Comparison of ENCODE assay signal across 20 cellular contexts in genomic region chr12:113639474-113639873, GRCh38.
A peak's percentile ranks its signal among the peaks of the same experiment; 100 is the strongest.
DNase-seq lines count a peak whose midpoint lies in the region; ATAC-seq, FAIRE-seq and TF ChIP-seq lines count a peak whose summit lies in the region.
"Had no signal": no experiment of that assay in that cellular context is flagged by ENCODE, and none has a peak within 500 bp of the region (broad histone marks: within the 10 kb centered on the region; RNA-seq: fewer than 3 reads in every experiment).

No MANE protein-coding gene starts in this region.

- peaks cover 66% of the 10 kb centered on the region for H3K27me3 Mint-ChIP-seq in endodermal cell (ENCODE audit: insufficient read depth)
- peaks cover 89% of the 10 kb centered on the region for H3K27me3 Mint-ChIP-seq in nephron progenitor cell (ENCODE audit: low read depth, poor library complexity)

- no peak for ATAC-seq in HepG2
- no peak for ATAC-seq in right lobe of liver
- ATAC-seq in HG03139 (IDR thresholded peaks at IDR 0.05; ENCODE audit: unreplicated experiment): no peak
- no peak for ATAC-seq in GM19463 (IDR thresholded peaks at IDR 0.05; ENCODE audit: unreplicated experiment)
- ATAC-seq: A549 had no signal

- TF ChIP-seq CTCF in HepG2 (CRISPR knock-in tag; IDR thresholded peaks at IDR 0.05) (no peak), right lobe of liver (IDR thresholded peaks at IDR 0.05) (no peak), endodermal cell (conservative IDR thresholded peaks at IDR 0.05) (no peak), nephron progenitor cell (IDR thresholded peaks at IDR 0.05) (no peak), D721Med (IDR thresholded peaks at IDR 0.05; ENCODE audit: insufficient read depth, missing control alignments) (no peak)

- H4K91ac ChIP-seq in mesenchymal stem cell (ENCODE audit: low read length): no peak overlapping the region

- no peak overlapping the region for H2BK120ac ChIP-seq in mesenchymal stem cell (ENCODE audit: low read depth, low read length)

- H3K9me3 ChIP-seq in HepG2 (ENCODE audit: low read length): no peaks in the 10 kb centered on the region
- no peaks in the 10 kb centered on the region for H3K9me3 ChIP-seq in right lobe of liver
- H3K9me3 ChIP-seq in endodermal cell (ENCODE audit: control insufficient read depth, low read length): no peaks in the 10 kb centered on the region
- no peaks in the 10 kb centered on the region for H3K9me3 ChIP-seq in mesenchymal stem cell (ENCODE audit: control insufficient read depth, low read length)
- H3K9me3 ChIP-seq: A549, Caco-2, HAP-1 had no signal

- H4K20me1 ChIP-seq in HepG2 (ENCODE audit: insufficient read depth, low read length): no peaks in the 10 kb centered on the region

- intact Hi-C loops in HepG2 (cut with micrococcal nuclease; ENCODE audit: unreplicated experiment) (no loop called here), right lobe of liver (cut with DNase I) (no loop called here)

- DNase-seq in HepG2 (ENCODE audit: low spot score): no peak
- DNase-seq in right lobe of liver: no peak
- no peak for DNase-seq in endodermal cell
- no peak for DNase-seq in nephron progenitor cell
- no peak for DNase-seq in D721Med (ENCODE audit: insufficient read length, low spot score)
- no peak for DNase-seq in mesenchymal stem cell
- DNase-seq: AML-193; Caco-2; CD4-positive, alpha-beta T cell; DMS153; DMS79; GF-D8; IMR-90; KBM-7 had no signal

- H3K36me3 Mint-ChIP-seq in endodermal cell (ENCODE audit: low read depth): no peaks in the 10 kb centered on the region
- no peaks in the 10 kb centered on the region for H3K36me3 Mint-ChIP-seq in nephron progenitor cell (ENCODE audit: low read depth)

- TF ChIP-seq POLR2A in HepG2 (IDR thresholded peaks at IDR 0.05; ENCODE audit: insufficient read depth in 1 of 2, low read depth in 2 of 2, low read length in 2 of 2): no peak
- no peak for TF ChIP-seq POLR2A in right lobe of liver (IDR thresholded peaks at IDR 0.05)

- no peak overlapping the region for H2AK5ac ChIP-seq in mesenchymal stem cell (ENCODE audit: low read length, severe bottlenecking)

- H3K4me3 Mint-ChIP-seq in endodermal cell (peak overlapping the region; percentile 62), nephron progenitor cell (peak overlapping the region; percentile 89)
- H3K4me3 Mint-ChIP-seq: CD4-positive, alpha-beta T cell had no signal

- no peaks in the 10 kb centered on the region for H3K79me1 ChIP-seq in mesenchymal stem cell (replicated peaks; ENCODE audit: low read length, poor library complexity, severe bottlenecking)

- no peak overlapping the region for H2BK12ac ChIP-seq in mesenchymal stem cell (ENCODE audit: low read length in 2 of 2)

- H2AFZ ChIP-seq in HepG2 (ENCODE audit: low read length) (no peak overlapping the region), mesenchymal stem cell (ENCODE audit: low read depth, low read length) (no peak overlapping the region)

- H3K9me3 Mint-ChIP-seq in endodermal cell (peaks cover 2% of the 10 kb centered on the region), nephron progenitor cell (no peaks in the 10 kb centered on the region)
- H3K9me3 Mint-ChIP-seq: CD4-positive, alpha-beta T cell had no signal

- no peaks in the 10 kb centered on the region for H3K79me2 ChIP-seq in HepG2 (ENCODE audit: insufficient read depth, low read length)

- no peak overlapping the region for H3K23ac ChIP-seq in mesenchymal stem cell (ENCODE audit: low read length in 2 of 2)

- no peak overlapping the region for H3K4ac ChIP-seq in mesenchymal stem cell (ENCODE audit: low read depth in 1 of 2, low read length in 2 of 2)

- H2BK15ac ChIP-seq in mesenchymal stem cell (ENCODE audit: low read depth, poor library complexity, severe bottlenecking): no peak overlapping the region

- WGBS in HepG2 (ENCODE audit: low lambda C conversion rate): 75% methylated on average over 10 of the region's 10 CpGs
- WGBS in right lobe of liver (ENCODE audit: insufficient coverage, low coverage, low lambda C conversion rate, missing lambda C conversion rate): 95% methylated on average over 3 of the region's 10 CpGs
- 84 to 85% methylated on average over 7 to 10 of the region's 10 CpGs for WGBS in endodermal cell (ENCODE audit: insufficient coverage in 1 of 2, insufficient read length in 1 of 2), 2 experiments
- WGBS in mesenchymal stem cell: 87% methylated on average over 9 of the region's 10 CpGs

- H3K4me1 Mint-ChIP-seq in endodermal cell: peaks cover 20% of the 10 kb centered on the region
- H3K4me1 Mint-ChIP-seq in nephron progenitor cell: peaks cover 19% of the 10 kb centered on the region

- FAIRE-seq in HepG2 (lab: Jason Lieb, UNC) (no peak), D721Med (lab: Jason Lieb, UNC) (no peak)
- FAIRE-seq: A549 had no signal

- H3K9ac ChIP-seq in HepG2 (ENCODE audit: insufficient read depth, low read depth, low read length) (no peak overlapping the region), endodermal cell (ENCODE audit: extremely low read depth, low read length, poor library complexity, severe bottlenecking) (no peak overlapping the region), mesenchymal stem cell (ENCODE audit: low read length) (no peak overlapping the region)

- H3K4me2 ChIP-seq in HepG2 (ENCODE audit: low read depth, low read length) (no peak overlapping the region), mesenchymal stem cell (ENCODE audit: low read length, poor library complexity, severe bottlenecking) (no peak overlapping the region)
- H3K4me2 ChIP-seq: A549 had no signal

- H3K4me3 ChIP-seq in HepG2 (replicated peaks in 1 of 3; ENCODE audit: insufficient read depth in 1 of 3, low read depth in 2 of 3, low read length in 3 of 3) (no peak overlapping the region), right lobe of liver (no peak overlapping the region), endodermal cell (ENCODE audit: low read length) (no peak overlapping the region), mesenchymal stem cell (ENCODE audit: insufficient read depth in 1 of 2, low read depth in 1 of 2, low read length in 2 of 2) (no peak overlapping the region)
- H3K4me3 ChIP-seq: A549, HAP-1 had no signal

- TF ChIP-seq EP300 in HepG2 (IDR thresholded peaks at IDR 0.05; ENCODE audit: low read depth in 2 of 2, low read length in 2 of 2) (no peak), HepG2 (CRISPR knock-in tag; IDR thresholded peaks at IDR 0.05; ENCODE audit: borderline replicate concordance) (no peak)

- H3K27ac Mint-ChIP-seq in endodermal cell (no peak overlapping the region), nephron progenitor cell (no peak overlapping the region)
- H3K27ac Mint-ChIP-seq: CD4-positive, alpha-beta T cell had no signal

- no peak overlapping the region for H2BK5ac ChIP-seq in mesenchymal stem cell (ENCODE audit: low read depth, low read length, poor library complexity, severe bottlenecking)

- no peak for TF ChIP-seq RAD21 in HepG2 (CRISPR knock-in tag; IDR thresholded peaks at IDR 0.05)

- H3K27ac ChIP-seq in HepG2 (ENCODE audit: extremely low read length, insufficient read depth, low read length) (no peak overlapping the region), right lobe of liver (no peak overlapping the region), endodermal cell (ENCODE audit: low read depth, low read length) (no peak overlapping the region), mesenchymal stem cell (ENCODE audit: low read length, poor library complexity, severe bottlenecking) (no peak overlapping the region)
- H3K27ac ChIP-seq: 22Rv1, A549, C4-2B had no signal

- H3K18ac ChIP-seq in mesenchymal stem cell (ENCODE audit: low read depth in 1 of 2, low read length in 2 of 2): no peak overlapping the region

- H3K4me1 ChIP-seq in HepG2 (ENCODE audit: insufficient read depth, low read length) (no peaks in the 10 kb centered on the region), right lobe of liver (no peaks in the 10 kb centered on the region), endodermal cell (ENCODE audit: control insufficient read depth, insufficient read depth, low read length) (no peaks in the 10 kb centered on the region), mesenchymal stem cell (ENCODE audit: control insufficient read depth, insufficient read depth, low read depth, low read length) (peaks cover 2% of the 10 kb centered on the region)
- H3K4me1 ChIP-seq: A549, Caco-2, HAP-1 had no signal

- CTCF ChIA-PET in HepG2 (lab: Yijun Ruan, JAX; ENCODE audit: low intra/inter-chr PET ratio, low total read pairs): no interaction called here

- no TSS peak for BruUV-seq in HepG2 (replicated peaks; lab: Mats Ljungman, UMichigan)

- POLR2A ChIA-PET in HepG2 (lab: Yijun Ruan, JAX): no interaction called here

- H3K27me3 ChIP-seq in HepG2 (ENCODE audit: control insufficient read depth in 1 of 2, insufficient read depth in 2 of 2, low read length in 2 of 2) (peaks cover 2 to 32% of the 10 kb centered on the region in 2 experiments; a peak in 3 of 5 replicates), right lobe of liver (no peaks in the 10 kb centered on the region), endodermal cell (ENCODE audit: control insufficient read depth, insufficient read depth, low read length, poor library complexity, severe bottlenecking) (peaks cover 25% of the 10 kb centered on the region), mesenchymal stem cell (ENCODE audit: control insufficient read depth in 1 of 2, insufficient read depth in 1 of 2, low read length in 2 of 2) (peaks cover 45 to 70% of the 10 kb centered on the region in 2 experiments)

- no peak overlapping the region for H4K8ac ChIP-seq in mesenchymal stem cell (ENCODE audit: low read length)

- H3K14ac ChIP-seq in mesenchymal stem cell (ENCODE audit: low read length in 2 of 2): no peak overlapping the region

- H3K36me3 ChIP-seq in HepG2 (replicated peaks in 1 of 2; ENCODE audit: control insufficient read depth in 1 of 2, insufficient read depth in 2 of 2, low read length in 2 of 2): no peaks in the 10 kb centered on the region
- no peaks in the 10 kb centered on the region for H3K36me3 ChIP-seq in right lobe of liver
- no peaks in the 10 kb centered on the region for H3K36me3 ChIP-seq in endodermal cell (ENCODE audit: control insufficient read depth, insufficient read depth, low read length)
- no peaks in the 10 kb centered on the region for H3K36me3 ChIP-seq in mesenchymal stem cell (ENCODE audit: control insufficient read depth in 1 of 2, insufficient read depth in 2 of 2, low read depth in 1 of 2, low read length in 2 of 2)
- H3K36me3 ChIP-seq: HAP-1 had no signal

- in situ Hi-C loops in HepG2 (cut with HindIII; ENCODE audit: extremely low pct_ligation_motif_present, low pct_unique_long_range_greater_than_20kb): no loop called here

TF ChIP-seq in HepG2, 621 proteins besides CTCF, POLR2A, EP300 and RAD21:
- peak; percentile 48; the same call in 1 of the 2 replicates for TF ChIP-seq ZNF629 (CRISPR knock-in tag; conservative IDR thresholded peaks at IDR 0.05)
- no peak for TF ChIP-seq FOXK2 (IDR thresholded peaks at IDR 0.05)
